30 cellular contexts compared by ENCODE assay signal in genomic region chr13:27847669-27848068, GRCh38. TPM values are rescaled to one million over a fixed set of nuclear protein-coding genes. Genes with fewer than 3 reads are reported as not detected.
A peak's percentile ranks its signal among the peaks of the same experiment; 100 is the strongest.
DNase-seq lines count a peak whose midpoint lies in the region; TF ChIP-seq lines count a peak whose summit lies in the region.
"Had no signal": no experiment of that assay in that cellular context is flagged by ENCODE, and none has a peak within 500 bp of the region (broad histone marks: within the 10 kb centered on the region; RNA-seq: fewer than 3 reads in every experiment).

No MANE protein-coding gene starts in this region.

- H3K27me3 ChIP-seq in esophagus muscularis mucosa, result peaks cover 0 to 68% (median 0%) of the 10 kb centered on the region in 4 donors
- H3K27me3 ChIP-seq: BLaER1; BLaER1 treated with 17β-estradiol and CSF1 and Interleukin-3, amounts not matched to agents 10 nM and 100 nM had no signal

- 81% methylated on average over 3 of the region's 3 CpGs for WGBS in esophagus muscularis mucosa

- TF ChIP-seq CTCF in esophagus muscularis mucosa (IDR thresholded peaks at IDR 0.05), result no peak

- no peak for TF ChIP-seq POLR2A in esophagus muscularis mucosa (IDR thresholded peaks at IDR 0.05; ENCODE audit: low read depth)

- no peak for TF ChIP-seq EP300 in esophagus muscularis mucosa (IDR thresholded peaks at IDR 0.05)

- no peaks in the 10 kb centered on the region for H3K4me1 ChIP-seq in esophagus muscularis mucosa
- H3K4me1 ChIP-seq: A549; BE2C; BLaER1; BLaER1 treated with 17β-estradiol and CSF1 and Interleukin-3, amounts not matched to agents 10 nM and 100 nM had no signal

- intact Hi-C loops in esophagus muscularis mucosa (cut with DNase I), result no loop called here

- H3K36me3 ChIP-seq in esophagus muscularis mucosa, result no peaks in the 10 kb centered on the region
- H3K36me3 ChIP-seq: BE2C; BLaER1; BLaER1 treated with 17β-estradiol and CSF1 and Interleukin-3, amounts not matched to agents 10 nM and 100 nM had no signal

- H3K4me3 ChIP-seq in esophagus muscularis mucosa, result no peak overlapping the region
- H3K4me3 ChIP-seq: A549; BLaER1; BLaER1 treated with 17β-estradiol and CSF1 and Interleukin-3, amounts not matched to agents 10 nM and 100 nM had no signal

- H3K27ac ChIP-seq in esophagus muscularis mucosa (replicated peaks in 1 of 4), result no peak overlapping the region
- H3K27ac ChIP-seq: 22Rv1; A549; BLaER1; BLaER1 treated with 17β-estradiol and CSF1 and Interleukin-3, amounts not matched to agents 10 nM and 100 nM; C4-2B had no signal

- peaks cover 0 to 14% (median 2%) of the 10 kb centered on the region in 4 donors for H3K9me3 ChIP-seq in esophagus muscularis mucosa
- H3K9me3 ChIP-seq: A549 had no signal

- peak; percentile 64 for DNase-seq in esophagus muscularis mucosa (ENCODE audit: extremely low spot score)
- no peak for DNase-seq in NCI-H510A (lab: John Stamatoyannopoulos, UW)
- DNase-seq: 8988T; ACHN; AML-193; BE2C; C1 segment of cervical spinal cord; Caco-2; Calu3; CD4-positive, alpha-beta memory T cell; CD4-positive, alpha-beta T cell; CD4-positive, CD25-positive, alpha-beta regulatory T cell; CD8-positive, alpha-beta memory T cell; CD8-positive, alpha-beta T cell; COR-L47; DMS 273 treated with DMSO at 0.1 percent for 48 hours; DMS153; DMS79; DMS79 treated with DMSO at 0.1 percent for 48 hours; DND-41; EL had no signal

RNA-seq across cellular contexts. Expression of gene GSX1, which starts 55.4 kb away (rescaled TPM):
- not detected for total RNA-seq in esophagus muscularis mucosa
- total RNA-seq: A172; A673; B cell; Caco-2; Calu3; CD4-positive, alpha-beta memory T cell; CD4-positive, alpha-beta T cell; CD4-positive, CD25-positive, alpha-beta regulatory T cell; CD8-positive, alpha-beta memory T cell; CD8-positive, alpha-beta T cell; Daoy had no signal
